ENCODE assay signal across 8 cellular contexts in the genomic region with DNA sequence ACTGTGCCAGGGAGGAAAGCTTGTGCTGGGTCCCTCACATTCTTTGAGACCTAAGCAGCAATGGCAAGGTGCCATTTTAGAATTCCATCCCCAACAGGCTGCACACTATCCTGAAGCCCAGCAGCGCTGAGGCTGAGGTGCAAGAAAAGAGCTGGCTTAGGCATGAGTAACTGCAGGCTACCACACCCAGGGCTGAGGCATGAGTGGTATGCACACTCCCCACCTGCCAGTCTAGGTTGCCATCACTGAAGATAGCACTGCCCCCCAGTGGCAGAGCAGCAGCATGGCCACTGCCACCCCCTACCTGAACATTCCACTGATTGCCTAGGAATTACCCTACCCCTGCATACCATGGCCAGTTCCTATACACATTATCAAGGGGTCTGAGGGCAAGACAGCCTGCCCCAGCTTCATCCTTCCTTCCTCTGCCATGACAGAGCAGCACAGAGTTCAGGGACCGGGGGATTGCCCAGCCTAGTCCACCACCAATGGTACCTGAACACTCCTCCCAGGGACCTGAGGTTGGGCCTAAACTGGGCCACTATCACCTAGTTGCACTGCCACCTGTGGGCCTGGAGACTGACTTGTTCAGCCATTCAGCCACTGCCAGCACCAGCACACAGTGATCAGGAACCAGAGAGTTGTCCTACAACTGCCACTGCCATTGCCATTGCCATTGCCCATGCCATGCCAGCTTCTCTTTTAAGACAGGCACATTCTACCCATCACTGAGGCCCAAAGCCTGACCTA.
DNase-seq lines count a peak whose midpoint lies in the region; ATAC-seq and TF ChIP-seq lines count a peak whose summit lies in the region.

No MANE protein-coding gene starts in this region.

- no peak overlapping the region for H3K4me3 Mint-ChIP-seq in activated T-cell treated with anti-CD3 and anti-CD28 coated beads, Interleukin-2, amount 50 U/mL, for 4 hours
- no peak overlapping the region for H3K4me3 Mint-ChIP-seq in stimulated activated naive CD8-positive, alpha-beta T cell treated with anti-CD3 and anti-CD28 coated beads, Interleukin-15, amount 100 ng/mL, for 72 hours

- H3K4me1 ChIP-seq in iPS DF 6.9 (ENCODE audit: control insufficient read depth, insufficient read depth, low read length), result 0 out of 2 replicates have a peak, but pooled peaks cover 1% of the 10 kb centered on the region

- TF ChIP-seq CTCF in VCaP (conservative IDR thresholded peaks at IDR 0.05), result peak; percentile 58

- H3K4me3 ChIP-seq in iPS DF 6.9 (ENCODE audit: low read length), result no peak overlapping the region

- no peak; the same call in 1 of the 2 replicates for TF ChIP-seq EP300 in Ishikawa (IDR thresholded peaks at IDR 0.05; ENCODE audit: borderline replicate concordance)

- H3K27ac Mint-ChIP-seq in stimulated activated naive CD8-positive, alpha-beta T cell treated with anti-CD3 and anti-CD28 coated beads, Interleukin-15, amount 100 ng/mL, for 72 hours, result no peak overlapping the region

- no peak for ATAC-seq in activated T-cell treated with anti-CD3 and anti-CD28 coated beads, Interleukin-2, amount 50 U/mL, for 4 hours
- ATAC-seq in stimulated activated naive CD8-positive, alpha-beta T cell treated with anti-CD3 and anti-CD28 coated beads, Interleukin-15, amount 100 ng/mL, for 72 hours, result peak; percentile 80

- H3K36me3 Mint-ChIP-seq in activated T-cell treated with anti-CD3 and anti-CD28 coated beads, Interleukin-2, amount 50 U/mL, for 4 hours (ENCODE audit: insufficient read depth), result peaks cover 3% of the 10 kb centered on the region

- H3K36me3 ChIP-seq in iPS DF 6.9 (ENCODE audit: control insufficient read depth, insufficient read depth, low read length), result no peaks in the 10 kb centered on the region

- peak; percentile 55 to 61 for DNase-seq in activated T-cell treated with anti-CD3 and anti-CD28 coated beads, Interleukin-2, amount 50 U/mL, for 48 hours
- DNase-seq in activated T-cell treated with anti-CD3 and anti-CD28 coated beads, Interleukin-2, amount 50 U/mL, for 4 hours, result no peak
- DNase-seq in H4 (ENCODE audit: low spot score) (peak; percentile 42), iPS DF 6.9 (ENCODE audit: low read depth, low spot score) (peak; percentile 79)
- peak in 1 of 2 donors; percentile 32 for DNase-seq in stimulated activated naive CD8-positive, alpha-beta T cell treated with anti-CD3 and anti-CD28 coated beads, Interleukin-15, amount 100 ng/mL, for 72 hours
- no peak for DNase-seq in effector CD4-positive, alpha-beta T cell

- H3K4me1 Mint-ChIP-seq in activated T-cell treated with anti-CD3 and anti-CD28 coated beads, Interleukin-2, amount 50 U/mL, for 4 hours (ENCODE audit: low read depth), result no peaks in the 10 kb centered on the region
- no peaks in the 10 kb centered on the region for H3K4me1 Mint-ChIP-seq in stimulated activated naive CD8-positive, alpha-beta T cell treated with anti-CD3 and anti-CD28 coated beads, Interleukin-15, amount 100 ng/mL, for 72 hours

- no peaks in the 10 kb centered on the region for H3K27me3 Mint-ChIP-seq in activated T-cell treated with anti-CD3 and anti-CD28 coated beads, Interleukin-2, amount 50 U/mL, for 4 hours (ENCODE audit: low read depth)
- no peaks in the 10 kb centered on the region for H3K27me3 Mint-ChIP-seq in stimulated activated naive CD8-positive, alpha-beta T cell treated with anti-CD3 and anti-CD28 coated beads, Interleukin-15, amount 100 ng/mL, for 72 hours

- H3K27me3 ChIP-seq in iPS DF 6.9 (ENCODE audit: control insufficient read depth, insufficient read depth, low read length), result no peaks in the 10 kb centered on the region

- no peak overlapping the region for H3K27ac ChIP-seq in VCaP
- H3K27ac ChIP-seq in iPS DF 6.9 (ENCODE audit: low read length), result no peak overlapping the region

- no CpG with 5 or more reads among the region's 2 CpGs for WGBS in iPS DF 6.9 (ENCODE audit: insufficient coverage, insufficient read length)

- peak; percentile 91 for TF ChIP-seq RAD21 in Ishikawa (IDR thresholded peaks at IDR 0.05; ENCODE audit: low read depth)

- H3K9me3 ChIP-seq in iPS DF 6.9 (ENCODE audit: control insufficient read depth, insufficient read depth, low read length), result no peaks in the 10 kb centered on the region

- H3K9me3 Mint-ChIP-seq in activated T-cell treated with anti-CD3 and anti-CD28 coated beads, Interleukin-2, amount 50 U/mL, for 4 hours, result peaks cover 24% of the 10 kb centered on the region
- H3K9me3 Mint-ChIP-seq in stimulated activated naive CD8-positive, alpha-beta T cell treated with anti-CD3 and anti-CD28 coated beads, Interleukin-15, amount 100 ng/mL, for 72 hours, result peaks cover 25 to 41% of the 10 kb centered on the region in 2 donors

TF ChIP-seq in Ishikawa, 13 proteins besides CTCF, POLR2A, EP300 and RAD21:
- TF ChIP-seq, protein P1, sequence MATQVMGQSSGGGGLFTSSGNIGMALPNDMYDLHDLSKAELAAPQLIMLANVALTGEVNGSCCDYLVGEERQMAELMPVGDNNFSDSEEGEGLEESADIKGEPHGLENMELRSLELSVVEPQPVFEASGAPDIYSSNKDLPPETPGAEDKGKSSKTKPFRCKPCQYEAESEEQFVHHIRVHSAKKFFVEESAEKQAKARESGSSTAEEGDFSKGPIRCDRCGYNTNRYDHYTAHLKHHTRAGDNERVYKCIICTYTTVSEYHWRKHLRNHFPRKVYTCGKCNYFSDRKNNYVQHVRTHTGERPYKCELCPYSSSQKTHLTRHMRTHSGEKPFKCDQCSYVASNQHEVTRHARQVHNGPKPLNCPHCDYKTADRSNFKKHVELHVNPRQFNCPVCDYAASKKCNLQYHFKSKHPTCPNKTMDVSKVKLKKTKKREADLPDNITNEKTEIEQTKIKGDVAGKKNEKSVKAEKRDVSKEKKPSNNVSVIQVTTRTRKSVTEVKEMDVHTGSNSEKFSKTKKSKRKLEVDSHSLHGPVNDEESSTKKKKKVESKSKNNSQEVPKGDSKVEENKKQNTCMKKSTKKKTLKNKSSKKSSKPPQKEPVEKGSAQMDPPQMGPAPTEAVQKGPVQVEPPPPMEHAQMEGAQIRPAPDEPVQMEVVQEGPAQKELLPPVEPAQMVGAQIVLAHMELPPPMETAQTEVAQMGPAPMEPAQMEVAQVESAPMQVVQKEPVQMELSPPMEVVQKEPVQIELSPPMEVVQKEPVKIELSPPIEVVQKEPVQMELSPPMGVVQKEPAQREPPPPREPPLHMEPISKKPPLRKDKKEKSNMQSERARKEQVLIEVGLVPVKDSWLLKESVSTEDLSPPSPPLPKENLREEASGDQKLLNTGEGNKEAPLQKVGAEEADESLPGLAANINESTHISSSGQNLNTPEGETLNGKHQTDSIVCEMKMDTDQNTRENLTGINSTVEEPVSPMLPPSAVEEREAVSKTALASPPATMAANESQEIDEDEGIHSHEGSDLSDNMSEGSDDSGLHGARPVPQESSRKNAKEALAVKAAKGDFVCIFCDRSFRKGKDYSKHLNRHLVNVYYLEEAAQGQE (IDR thresholded peaks at IDR 0.05; ENCODE audit: low read depth), result peak; percentile 24; the same call in 1 of the 2 replicates
- TF ChIP-seq CREB1 (IDR thresholded peaks at IDR 0.05; ENCODE audit: low read depth), result no peak
- TF ChIP-seq, protein P2, sequence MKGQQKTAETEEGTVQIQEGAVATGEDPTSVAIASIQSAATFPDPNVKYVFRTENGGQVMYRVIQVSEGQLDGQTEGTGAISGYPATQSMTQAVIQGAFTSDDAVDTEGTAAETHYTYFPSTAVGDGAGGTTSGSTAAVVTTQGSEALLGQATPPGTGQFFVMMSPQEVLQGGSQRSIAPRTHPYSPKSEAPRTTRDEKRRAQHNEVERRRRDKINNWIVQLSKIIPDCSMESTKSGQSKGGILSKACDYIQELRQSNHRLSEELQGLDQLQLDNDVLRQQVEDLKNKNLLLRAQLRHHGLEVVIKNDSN (IDR thresholded peaks at IDR 0.05), result no peak
- peak; percentile 31; the same call in 1 of the 2 replicates for TF ChIP-seq TCF12 (IDR thresholded peaks at IDR 0.05; ENCODE audit: low read depth)
- TF ChIP-seq, protein P3, sequence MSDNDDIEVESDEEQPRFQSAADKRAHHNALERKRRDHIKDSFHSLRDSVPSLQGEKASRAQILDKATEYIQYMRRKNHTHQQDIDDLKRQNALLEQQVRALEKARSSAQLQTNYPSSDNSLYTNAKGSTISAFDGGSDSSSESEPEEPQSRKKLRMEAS (IDR thresholded peaks at IDR 0.05), result no peak; the same call in 1 of the 2 replicates
- 0 out of 2 replicates have a peak, but pooled peaks have one; percentile 40 for TF ChIP-seq YY1 (IDR thresholded peaks at IDR 0.05; ENCODE audit: low read depth)
- peak; percentile 69 for TF ChIP-seq NFIC (IDR thresholded peaks at IDR 0.05)
- TF ChIP-seq CEBPB (IDR thresholded peaks at IDR 0.05), result no peak
- TF ChIP-seq TEAD4 (IDR thresholded peaks at IDR 0.05), result peak; percentile 97
- TF ChIP-seq EGR1 (IDR thresholded peaks at IDR 0.05), result no peak
- no peak for TF ChIP-seq TAF1 (IDR thresholded peaks at IDR 0.05; ENCODE audit: low read depth)
- TF ChIP-seq ZBTB7A (IDR thresholded peaks at IDR 0.05; ENCODE audit: low read depth), result no peak
- no peak for TF ChIP-seq FOXM1 (IDR thresholded peaks at IDR 0.05; ENCODE audit: borderline replicate concordance, low read depth)

Comparison
In these comparisons a context has a peak if more than half of its experiments do, and no peak if none do; other contexts are left out.
1. DNase-seq: peak in activated T-cell treated with anti-CD3 and anti-CD28 coated beads, Interleukin-2, amount 50 U/mL, for 48 hours (2 of 2), H4 (single experiment) and iPS DF 6.9 (single experiment); none in activated T-cell treated with anti-CD3 and anti-CD28 coated beads, Interleukin-2, amount 50 U/mL, for 4 hours (single experiment) and effector CD4-positive, alpha-beta T cell (single experiment).